21 cellular contexts compared by ENCODE assay signal in the genomic region with DNA sequence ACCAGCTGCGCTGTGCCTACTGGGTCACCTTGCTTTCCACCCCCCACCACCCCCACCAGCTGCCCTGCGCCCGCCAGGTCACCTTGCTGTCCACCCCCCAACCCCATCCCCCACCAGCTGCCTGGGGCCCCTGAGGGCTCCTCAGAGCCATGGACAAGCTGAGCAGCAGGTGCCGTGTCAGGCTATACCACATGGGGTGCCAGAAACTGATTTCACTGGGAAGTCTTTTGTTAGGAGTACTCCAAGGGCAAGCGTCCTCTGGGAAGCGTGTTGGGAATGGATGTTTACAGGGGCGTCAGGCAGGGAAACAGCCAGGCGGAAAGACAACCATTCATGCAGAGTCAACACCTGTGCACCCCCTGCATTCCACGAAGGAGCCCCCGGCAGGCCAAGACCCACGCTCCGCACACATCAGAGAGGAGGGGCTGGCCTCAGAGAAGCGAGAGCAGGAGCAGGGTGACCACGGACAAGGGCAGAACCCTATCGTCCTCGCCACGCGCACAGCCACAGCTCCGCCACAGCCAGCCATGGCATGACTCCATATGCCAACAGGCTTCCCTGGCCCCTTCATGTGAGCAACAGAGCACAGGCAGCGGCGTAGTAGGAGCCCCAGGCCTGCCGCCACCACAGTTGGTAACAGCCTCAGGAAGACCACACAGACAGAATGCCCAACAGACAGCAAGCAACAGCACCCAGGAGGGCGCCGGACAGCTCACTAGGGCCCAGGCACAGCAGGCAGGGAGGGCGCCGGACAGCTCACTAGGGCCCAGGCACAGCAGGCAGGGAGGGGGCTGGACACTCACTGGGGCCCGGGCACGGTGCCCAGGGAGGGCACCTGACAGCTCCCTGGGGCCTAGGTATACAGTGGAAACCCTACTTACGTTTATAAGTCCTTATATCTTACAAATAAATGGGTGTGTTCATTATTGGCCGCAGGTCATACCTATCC.
DNase-seq lines count a peak whose midpoint lies in the region; ATAC-seq, FAIRE-seq and TF ChIP-seq lines count a peak whose summit lies in the region.
"Had no signal": no experiment of that assay in that cellular context is flagged by ENCODE, and none has a peak within 500 bp of the region (broad histone marks: within the 10 kb centered on the region; RNA-seq: fewer than 3 reads in every experiment).

No MANE protein-coding gene starts in this region.

- no peaks in the 10 kb centered on the region for H3K9me3 ChIP-seq in left ventricle myocardium inferior (replicated peaks)
- no peaks in the 10 kb centered on the region for H3K9me3 ChIP-seq in left lung
- H3K9me3 ChIP-seq: gastrocnemius medialis, suprapubic skin had no signal

- no peak overlapping the region for H3K4me3 ChIP-seq in left ventricle myocardium inferior
- H3K4me3 ChIP-seq in dorsolateral prefrontal cortex: no peak overlapping the region
- H3K4me3 ChIP-seq in left lung: no peak overlapping the region
- H3K4me3 ChIP-seq: gastrocnemius medialis, GM23248, suprapubic skin had no signal

- intact Hi-C loops in Right ventricle myocardium inferior (cut with DNase I): loop anchor here (1.0 kb wide), 1 partner anchor 86 kb away; no protein-coding TSS in a partner anchor
- intact Hi-C loops in cardiac septum (cut with DNase I): no loop called here
- intact Hi-C loops in left ventricle myocardium inferior (cut with micrococcal nuclease): no loop called here
- intact Hi-C loops in dorsolateral prefrontal cortex (cut with DNase I): loop anchor here in 1 of 2 donors (5.0 kb wide), 1 partner anchor 50 kb away; no protein-coding TSS in a partner anchor
- intact Hi-C loops in left lung (cut with DNase I): no loop called here

- ATAC-seq in Right ventricle myocardium inferior (peak; percentile 30), left lung (no peak)
- ATAC-seq: natural killer cell treated with Interleukin-12 subunit alpha and Interleukin-12 subunit beta and Interleukin-15 and Interleukin-18, amount 100 ng/mL, for 72 hours had no signal

- H3K36me3 ChIP-seq in left ventricle myocardium inferior (no peaks in the 10 kb centered on the region), left lung (peaks cover 0 to 13% of the 10 kb centered on the region in 2 donors)
- H3K36me3 ChIP-seq: gastrocnemius medialis, suprapubic skin had no signal

- no peaks in the 10 kb centered on the region for H3K27me3 ChIP-seq in left ventricle myocardium inferior (ENCODE audit: low read depth)
- no peaks in the 10 kb centered on the region for H3K27me3 ChIP-seq in dorsolateral prefrontal cortex
- H3K27me3 ChIP-seq in left lung: no peaks in the 10 kb centered on the region
- H3K27me3 ChIP-seq: gastrocnemius medialis, suprapubic skin had no signal

- H3K27ac ChIP-seq in left ventricle myocardium inferior (replicated peaks): peak overlapping the region; percentile 39
- H3K27ac ChIP-seq in dorsolateral prefrontal cortex: no peak overlapping the region
- H3K27ac ChIP-seq in left lung: no peak overlapping the region
- H3K27ac ChIP-seq: gastrocnemius medialis, GM23248, suprapubic skin had no signal

- peaks cover 32% of the 10 kb centered on the region for H3K4me1 ChIP-seq in left ventricle myocardium inferior
- H3K4me1 ChIP-seq in left lung: no peaks in the 10 kb centered on the region

- TF ChIP-seq CTCF in left ventricle myocardium inferior (IDR thresholded peaks at IDR 0.05; ENCODE audit: borderline replicate concordance) (no peak), dorsolateral prefrontal cortex (IDR thresholded peaks at IDR 0.05 in 54 of 56, conservative IDR thresholded peaks at IDR 0.05 in 2 of 56; ENCODE audit: low read depth in 1 of 56, partially characterized antibody in 56 of 56) (no peak), left lung (IDR thresholded peaks at IDR 0.05) (no peak)

- DNase-seq in Right ventricle myocardium inferior (ENCODE audit: missing footprints) (peak; percentile 52), cardiac septum (ENCODE audit: low spot score) (no peak), NCI-H345 (lab: John Stamatoyannopoulos, UW) (peak; percentile 87), left ventricle myocardium inferior (no peak), dorsolateral prefrontal cortex (no peak), RPMI8226 (no peak), left lung (no peak), GM19239 (ENCODE audit: insufficient read length, low spot score) (no peak)
- DNase-seq: activated CD4-positive, alpha-beta memory T cell treated with anti-CD3 and anti-CD28 coated beads for 36 hours; activated naive CD4-positive, alpha-beta T cell; amygdala; CD4-positive, alpha-beta memory T cell; gastrocnemius medialis; GM23248; KG1; NCI-H526 treated with DMSO at 0.1 percent for 48 hours; OCI-M1; T-helper 2 cell had no signal

- no peak for FAIRE-seq in GM19239 (lab: Jason Lieb, UNC)
- FAIRE-seq: GM18507 had no signal

Comparison
In these comparisons a context has a peak if more than half of its experiments do, and no peak if none do; other contexts are left out.
1. DNase-seq: peak in Right ventricle myocardium inferior (single experiment) and NCI-H345 (single experiment); none in cardiac septum (single experiment), left ventricle myocardium inferior (single experiment), dorsolateral prefrontal cortex (0 of 10), RPMI8226 (single experiment), left lung (0 of 2) and GM19239 (single experiment).